Comparison of ENCODE assay signal across 10 cellular contexts in genomic region chr17:39664581-39665561, GRCh38. TPM values are rescaled to one million over a fixed set of nuclear protein-coding genes. Genes with fewer than 3 reads are reported as not detected.
A peak's percentile ranks its signal among the peaks of the same experiment; 100 is the strongest.
DNase-seq lines count a peak whose midpoint lies in the region; ATAC-seq, FAIRE-seq and TF ChIP-seq lines count a peak whose summit lies in the region.
"Had no signal": no experiment of that assay in that cellular context is flagged by ENCODE, and none has a peak within 500 bp of the region (broad histone marks: within the 10 kb centered on the region; RNA-seq: fewer than 3 reads in every experiment).

TCAP (plus strand) TSS chr17:39665349; CDS start chr17:39665360, 11 bp downstream.

- H3K9me3 ChIP-seq in K562 (replicated peaks; ENCODE audit: control insufficient read depth, insufficient read depth, low read depth, low read length): no peaks in the 10 kb centered on the region
- H3K9me3 ChIP-seq in lower lobe of right lung: no peaks in the 10 kb centered on the region
- H3K9me3 ChIP-seq in thoracic aorta: no peaks in the 10 kb centered on the region

- peak within 1 kb of the TSS in 1 of 2 experiments; percentile 82; a peak in 2 of 4 replicates for H3K9ac ChIP-seq in K562 (ENCODE audit: insufficient read depth in 1 of 2, low read depth in 2 of 2, low read length in 2 of 2)

- peak within 1 kb of the TSS; percentile 26 for H3K27ac Mint-ChIP-seq in T-helper 1 cell treated with Interleukin-12 subunit alpha and Interleukin-12 subunit beta and Interleukin-4 antibody, amounts not matched to agents 30 μg/mL and 1 μg/mL, for 36 hours
- H3K27ac Mint-ChIP-seq: endodermal cell had no signal

- H2AFZ ChIP-seq in K562 (ENCODE audit: low read depth, low read length): no peak within 1 kb of the TSS

- peaks cover 5% of the 10 kb centered on the region for H3K4me1 Mint-ChIP-seq in T-helper 1 cell treated with Interleukin-12 subunit alpha and Interleukin-12 subunit beta and Interleukin-4 antibody, amounts not matched to agents 30 μg/mL and 1 μg/mL, for 36 hours (ENCODE audit: low read depth)

- no peak for DNase-seq in T-helper 1 cell
- no peak for DNase-seq in K562 (ENCODE audit: extremely low read depth in 1 of 4, low spot score in 3 of 4)
- no peak for DNase-seq in lower lobe of right lung
- no peak for DNase-seq in thoracic aorta (ENCODE audit: low spot score)
- DNase-seq in erythroblast (lab: John Stamatoyannopoulos, UW): no peak
- no peak for DNase-seq in NCI-H2196 treated with DMSO at 0.1 percent for 48 hours (lab: John Stamatoyannopoulos, UW; ENCODE audit: unreplicated experiment)
- no peak for DNase-seq in frontal cortex (ENCODE audit: low spot score in 2 of 2)
- DNase-seq: naive B cell had no signal

- H3K27me3 ChIP-seq in K562 (ENCODE audit: control insufficient read depth in 2 of 2, insufficient read depth in 2 of 2, low read length in 2 of 2) (no peaks in the 10 kb centered on the region), lower lobe of right lung (ENCODE audit: low read depth) (peaks cover 38% of the 10 kb centered on the region), thoracic aorta (replicated peaks; ENCODE audit: insufficient read depth) (no peaks in the 10 kb centered on the region)

- ATAC-seq in K562 (no peak), lower lobe of right lung (no peak), thoracic aorta (ENCODE audit: insufficient number of reproducible peaks, low FRiP score, low read depth) (no peak)

- H3K9me1 ChIP-seq in K562 (ENCODE audit: control insufficient read depth, insufficient read depth, low read length): no peaks in the 10 kb centered on the region

- FAIRE-seq in K562 (lab: Jason Lieb, UNC) (no peak), frontal cortex (lab: Jason Lieb, UNC) (no peak)

- CTCF ChIA-PET in K562 (lab: Yijun Ruan, JAX; ENCODE audit: low intra/inter-chr PET ratio): interaction anchor here (0.6 kb wide), 1 partner anchor 20 kb away, joined by 3 read pairs; no protein-coding TSS in a partner anchor

- H3K27ac ChIP-seq in K562 (ENCODE audit: extremely low read depth, low read depth, low read length) (peak within 1 kb of the TSS; percentile 28), lower lobe of right lung (peak within 1 kb of the TSS; percentile 49), thoracic aorta (peak within 1 kb of the TSS; percentile 59 to 77)

- peaks cover 29% of the 10 kb centered on the region for H3K27me3 Mint-ChIP-seq in T-helper 1 cell treated with Interleukin-12 subunit alpha and Interleukin-12 subunit beta and Interleukin-4 antibody, amounts not matched to agents 30 μg/mL and 1 μg/mL, for 36 hours (ENCODE audit: low read depth)

- TF ChIP-seq RAD21 in K562 (CRISPR knock-in tag; conservative IDR thresholded peaks at IDR 0.05 in 1 of 2, IDR thresholded peaks at IDR 0.05 in 1 of 2): no peak

- H3K9me3 Mint-ChIP-seq in T-helper 1 cell treated with Interleukin-12 subunit alpha and Interleukin-12 subunit beta and Interleukin-4 antibody, amounts not matched to agents 30 μg/mL and 1 μg/mL, for 36 hours: no peaks in the 10 kb centered on the region
- H3K9me3 Mint-ChIP-seq: endodermal cell, naive B cell had no signal

- no peak for TF ChIP-seq CTCF in K562 (IDR thresholded peaks at IDR 0.05 in 2 of 3, conservative IDR thresholded peaks at IDR 0.05 in 1 of 3; ENCODE audit: insufficient read depth in 2 of 3, low read depth in 1 of 3, low read length in 3 of 3)
- no peak for TF ChIP-seq CTCF in lower lobe of right lung (IDR thresholded peaks at IDR 0.05)
- no peak for TF ChIP-seq CTCF in thoracic aorta (IDR thresholded peaks at IDR 0.05)

- no peak within 1 kb of the TSS for H3K4me3 Mint-ChIP-seq in T-helper 1 cell treated with Interleukin-12 subunit alpha and Interleukin-12 subunit beta and Interleukin-4 antibody, amounts not matched to agents 30 μg/mL and 1 μg/mL, for 36 hours
- H3K4me3 Mint-ChIP-seq: endodermal cell had no signal

- peak within 1 kb of the TSS; percentile 27; the same call in 1 of the 2 replicates for H3K4me2 ChIP-seq in K562 (ENCODE audit: insufficient read depth, low read length)

- H3K4me1 ChIP-seq in K562 (replicated peaks in 1 of 2; ENCODE audit: control insufficient read depth in 2 of 2, insufficient read depth in 2 of 2, low read length in 2 of 2) (peaks cover 33 to 88% of the 10 kb centered on the region in 2 experiments), lower lobe of right lung (peaks cover 79% of the 10 kb centered on the region), thoracic aorta (ENCODE audit: control insufficient read depth in 1 of 2, low read depth in 2 of 2) (peaks cover 22 to 65% of the 10 kb centered on the region in 2 donors)

- intact Hi-C loops in K562 (cut with micrococcal nuclease): no loop called here
- intact Hi-C loops in lower lobe of right lung (cut with DNase I): no loop called here

- in situ Hi-C loops in K562 (cut with MboI): no loop called here

- H4K20me1 ChIP-seq in K562 (replicated peaks; ENCODE audit: control insufficient read depth, insufficient read depth, low read length): no peaks in the 10 kb centered on the region

- H3K36me3 ChIP-seq in K562 (ENCODE audit: control insufficient read depth, insufficient read depth, low read length): peaks cover 33% of the 10 kb centered on the region; the same call in 1 of the 3 replicates
- H3K36me3 ChIP-seq in lower lobe of right lung: peaks cover 33% of the 10 kb centered on the region
- peaks cover 10% of the 10 kb centered on the region for H3K36me3 ChIP-seq in thoracic aorta

- TF ChIP-seq EP300 in K562 (IDR thresholded peaks at IDR 0.05; ENCODE audit: low read length): no peak

- TF ChIP-seq POLR2A in K562 (conservative IDR thresholded peaks at IDR 0.05): no peak
- no peak for TF ChIP-seq POLR2A in erythroblast (IDR thresholded peaks at IDR 0.05; ENCODE audit: low read length)

- H3K79me2 ChIP-seq in K562 (ENCODE audit: control insufficient read depth, insufficient read depth, low read length): peaks cover 13% of the 10 kb centered on the region; the same call in 2 of the 3 replicates

- H3K36me3 Mint-ChIP-seq in T-helper 1 cell treated with Interleukin-12 subunit alpha and Interleukin-12 subunit beta and Interleukin-4 antibody, amounts not matched to agents 30 μg/mL and 1 μg/mL, for 36 hours (ENCODE audit: low read depth): peaks cover 9% of the 10 kb centered on the region

- H3K4me3 ChIP-seq in K562 (no peak within 1 kb of the TSS), lower lobe of right lung (no peak within 1 kb of the TSS), thoracic aorta (peak within 1 kb of the TSS; percentile 69)

- 78% methylated on average over 13 of the region's 15 CpGs for WGBS in K562 (ENCODE audit: insufficient coverage, low coverage, missing lambda C conversion rate)

- POLR2A ChIA-PET in K562 (lab: Yijun Ruan, JAX): interaction anchor here (0.9 to 1.3 kb wide), 6 partner anchors 11 to 65 kb away, joined by 3 to 9 read pairs (median 4); partner anchors contain the start of gene STARD3

- BruUV-seq in K562 (replicated peaks; lab: Mats Ljungman, UMichigan): no TSS peak

TF ChIP-seq in K562, 482 proteins besides CTCF, POLR2A, EP300 and RAD21:
- TF ChIP-seq ZNF197 (CRISPR knock-in tag; IDR thresholded peaks at IDR 0.05; ENCODE audit: low read depth): 0 out of 2 replicates have a peak, but pooled peaks have one; percentile 13
- TF ChIP-seq ZEB2 (IDR thresholded peaks at IDR 0.05): no peak
TF ChIP-seq in K562: peak in this region for 1.

RNA-seq across cellular contexts. Expression of gene TCAP, which starts in this region (rescaled TPM):
- total RNA-seq in K562 (2011; cell fraction: chromatin; rRNA removed; ENCODE audit: low replicate concordance): 3.6 and 11.8 TPM in 2 replicates
- total RNA-seq in K562 (2011; cell fraction: nucleolus; rRNA removed): 6.8 and 7.2 TPM in 2 replicates
- total RNA-seq in K562 (2011; cell fraction: nucleoplasm; rRNA removed): 5.1 and 6.0 TPM in 2 replicates
- 0.82 and 1.2 TPM in 2 replicates for total RNA-seq in K562 (2014; rRNA removed)
- 0.29 and 0.33 TPM in 2 replicates for total RNA-seq in K562 (2014; rRNA removed; fragmentation: Illumina TruSeq; extraction: Trizol)
- total RNA-seq in K562 (2015; rRNA removed; fragmentation: Illumina TruSeq; extraction: Trizol): 0.98 and 1.4 TPM in 2 replicates
- total RNA-seq in K562 (2021): 1.1 and 1.4 TPM in 2 replicates
- polyA plus RNA-seq in K562 (2011; rRNA removed): 0.58 and 0.67 TPM in 2 replicates
- 0.34 and 0.92 TPM in 2 replicates for polyA plus RNA-seq in K562 (2011; cell fraction: cytosol; rRNA removed)
- 3.7 and 7.7 TPM in 2 replicates for polyA plus RNA-seq in K562 (2011; cell fraction: nucleus; rRNA removed)
- 1.4 and 3.2 TPM in 2 replicates for polyA plus RNA-seq in K562 (2012)
- polyA plus RNA-seq in K562 (2014; fragmentation: Illumina TruSeq; extraction: Trizol): 0.65 and 0.73 TPM in 2 replicates
- polyA plus RNA-seq in K562 (2014; fragmentation: Nextera tagmentation; extraction: Ambion mirVana): not detected
- 0.86 and 1.4 TPM in 2 replicates for polyA plus RNA-seq in K562 (2014; rRNA removed)
- 0.33 and 0.53 TPM in 2 replicates for polyA minus RNA-seq in K562 (2011; rRNA and poly(A)+ RNA removed)
- not detected in 2 replicates for polyA minus RNA-seq in K562 (2011; cell fraction: cytosol; rRNA and poly(A)+ RNA removed)
- 1.6 and 2.2 TPM in 2 replicates for polyA minus RNA-seq in K562 (2011; cell fraction: nucleus; rRNA and poly(A)+ RNA removed)
- total RNA-seq in lower lobe of right lung: 3.7 TPM
- total RNA-seq in thoracic aorta: 10 to 100 TPM in 1 of 2 donors, 1 to 10 TPM in 1; 6.4 to 16.9 TPM
- total RNA-seq in frontal cortex: 0.82 TPM
